In the genomic region with DNA sequence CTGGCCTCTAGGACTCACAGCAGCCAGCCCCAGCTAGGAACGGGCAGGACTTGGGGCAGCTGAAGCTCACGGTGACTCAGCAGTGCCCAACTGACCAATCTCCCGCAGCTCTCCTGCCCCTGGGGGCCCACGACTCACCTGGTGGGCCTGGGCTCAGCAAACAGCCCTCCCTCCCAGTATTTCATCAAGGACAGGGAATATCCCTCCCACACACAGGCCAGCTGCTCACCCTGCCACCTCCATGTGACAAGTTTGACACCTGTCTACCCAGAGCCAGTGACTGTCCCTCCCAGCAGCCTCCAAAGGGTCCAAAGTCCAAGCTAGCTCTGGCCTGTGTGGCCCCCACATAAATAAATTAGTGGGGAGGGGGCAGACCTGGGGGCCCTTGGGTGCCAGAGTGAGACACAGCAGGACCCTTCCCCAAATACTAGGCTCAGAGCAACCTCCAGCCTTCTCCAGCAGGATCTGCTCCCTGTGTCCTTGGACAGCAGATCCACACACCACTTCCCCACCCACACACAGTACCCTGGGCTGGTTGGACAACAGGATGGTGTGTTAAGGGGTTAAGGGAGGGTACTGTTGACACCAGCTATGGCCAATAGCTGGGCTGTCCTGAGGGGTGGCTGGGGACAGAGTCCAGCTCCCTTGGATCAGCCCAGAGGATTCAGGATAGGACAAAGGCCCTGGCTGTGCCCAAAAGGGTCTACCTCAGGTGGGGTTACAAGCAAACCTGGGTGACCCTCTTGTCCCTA, we compare ENCODE assay signal across 1 cellular context.
TF ChIP-seq lines count a peak whose summit lies in the region.

No MANE protein-coding gene starts in this region.

TF ChIP-seq in HepG2, 621 proteins besides CTCF, POLR2A, EP300 and RAD21 (continued from another document and continues in another):
- no peak for TF ChIP-seq SOX6 (IDR thresholded peaks at IDR 0.05)
- TF ChIP-seq SOX6 (CRISPR knock-in tag; IDR thresholded peaks at IDR 0.05): peak; percentile 89
- TF ChIP-seq GTF3A (CRISPR knock-in tag; conservative IDR thresholded peaks at IDR 0.05): no peak
- peak; percentile 82; the same call in 1 of the 2 replicates for TF ChIP-seq ZBTB3 (CRISPR knock-in tag; IDR thresholded peaks at IDR 0.05; ENCODE audit: borderline replicate concordance, low read depth)
- TF ChIP-seq ZNF318 (CRISPR knock-in tag; IDR thresholded peaks at IDR 0.05): peak; percentile 95
- 0 out of 2 replicates have a peak, but pooled peaks have one; percentile 79 for TF ChIP-seq EED (CRISPR knock-in tag; IDR thresholded peaks at IDR 0.05)
- TF ChIP-seq BHLHE40 (IDR thresholded peaks at IDR 0.05; ENCODE audit: low read length): peak; percentile 48; the same call in 1 of the 2 replicates
- peak; percentile 50; the same call in 1 of the 2 replicates for TF ChIP-seq MYPOP (CRISPR knock-in tag; IDR thresholded peaks at IDR 0.05)
- TF ChIP-seq, protein P1, sequence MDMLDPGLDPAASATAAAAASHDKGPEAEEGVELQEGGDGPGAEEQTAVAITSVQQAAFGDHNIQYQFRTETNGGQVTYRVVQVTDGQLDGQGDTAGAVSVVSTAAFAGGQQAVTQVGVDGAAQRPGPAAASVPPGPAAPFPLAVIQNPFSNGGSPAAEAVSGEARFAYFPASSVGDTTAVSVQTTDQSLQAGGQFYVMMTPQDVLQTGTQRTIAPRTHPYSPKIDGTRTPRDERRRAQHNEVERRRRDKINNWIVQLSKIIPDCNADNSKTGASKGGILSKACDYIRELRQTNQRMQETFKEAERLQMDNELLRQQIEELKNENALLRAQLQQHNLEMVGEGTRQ (IDR thresholded peaks at IDR 0.05; ENCODE audit: low read depth, low read length): no peak; the same call in 1 of the 2 replicates
- TF ChIP-seq, protein P1 (CRISPR knock-in tag; IDR thresholded peaks at IDR 0.05; ENCODE audit: borderline replicate concordance): peak; percentile 67; the same call in 1 of the 2 replicates
- TF ChIP-seq PBX3 (CRISPR knock-in tag; IDR thresholded peaks at IDR 0.05; ENCODE audit: borderline replicate concordance): no peak
- TF ChIP-seq THYN1 (CRISPR knock-in tag; IDR thresholded peaks at IDR 0.05; ENCODE audit: borderline replicate concordance, low read depth): no peak
- TF ChIP-seq TAF15 (IDR thresholded peaks at IDR 0.05; ENCODE audit: low read depth, low read length, poor library complexity, severe bottlenecking): no peak
- peak; percentile 85; the same call in 1 of the 2 replicates for TF ChIP-seq ZNF737 (CRISPR knock-in tag; IDR thresholded peaks at IDR 0.05; ENCODE audit: borderline replicate concordance)
- TF ChIP-seq JDP2 (CRISPR knock-in tag; IDR thresholded peaks at IDR 0.05; ENCODE audit: borderline replicate concordance): peak; percentile 57; the same call in 1 of the 2 replicates
- peak; percentile 82 for TF ChIP-seq PITX1 (CRISPR knock-in tag; IDR thresholded peaks at IDR 0.05)
- TF ChIP-seq ARID2 (CRISPR knock-in tag; IDR thresholded peaks at IDR 0.05; ENCODE audit: borderline replicate concordance): peak; percentile 69; the same call in 1 of the 2 replicates
- TF ChIP-seq ZNF781 (CRISPR knock-in tag; IDR thresholded peaks at IDR 0.05; ENCODE audit: borderline replicate concordance, not compliant biosample characterization): peak; percentile 99
- no peak for TF ChIP-seq RBAK (CRISPR knock-in tag; IDR thresholded peaks at IDR 0.05)
- TF ChIP-seq SIX4 (CRISPR knock-in tag; IDR thresholded peaks at IDR 0.05): 0 out of 2 replicates have a peak, but pooled peaks have one; percentile 5
- TF ChIP-seq MAFG (CRISPR knock-in tag; IDR thresholded peaks at IDR 0.05): peak; percentile 89
- TF ChIP-seq ZNF296 (CRISPR knock-in tag; conservative IDR thresholded peaks at IDR 0.05): peak; percentile 91
- TF ChIP-seq GPBP1L1 (CRISPR knock-in tag; IDR thresholded peaks at IDR 0.05): no peak
- peak; percentile 96 for TF ChIP-seq ZMAT3 (CRISPR knock-in tag; conservative IDR thresholded peaks at IDR 0.05)
- TF ChIP-seq TCF12 (IDR thresholded peaks at IDR 0.05): no peak
- no peak; the same call in 1 of the 2 replicates for TF ChIP-seq TCF12 (CRISPR knock-in tag; IDR thresholded peaks at IDR 0.05)
- peak; percentile 67; the same call in 1 of the 2 replicates for TF ChIP-seq ATF7-NPFF (CRISPR knock-in tag; IDR thresholded peaks at IDR 0.05; ENCODE audit: low read depth)
- TF ChIP-seq ZNF547 (CRISPR knock-in tag; IDR thresholded peaks at IDR 0.05): peak; percentile 47; the same call in 1 of the 2 replicates
- 0 out of 2 replicates have a peak, but pooled peaks have one; percentile 66 for TF ChIP-seq ZNF713 (CRISPR knock-in tag; IDR thresholded peaks at IDR 0.05)
- TF ChIP-seq ZZZ3 (CRISPR knock-in tag; IDR thresholded peaks at IDR 0.05; ENCODE audit: borderline replicate concordance): peak; percentile 46; the same call in 1 of the 2 replicates
- peak; percentile 10; the same call in 1 of the 2 replicates for TF ChIP-seq ZNF264 (CRISPR knock-in tag; IDR thresholded peaks at IDR 0.05)
- TF ChIP-seq PCBP1 (IDR thresholded peaks at IDR 0.05; ENCODE audit: borderline replicate concordance, low read depth, low read length): peak; percentile 87; the same call in 1 of the 2 replicates
- TF ChIP-seq HIVEP1 (CRISPR knock-in tag; IDR thresholded peaks at IDR 0.05): peak; percentile 98
- 0 out of 2 replicates have a peak, but pooled peaks have one; percentile 39 for TF ChIP-seq U2AF2 (IDR thresholded peaks at IDR 0.05; ENCODE audit: low read depth, low read length)
- TF ChIP-seq TBX2 (CRISPR knock-in tag; IDR thresholded peaks at IDR 0.05; ENCODE audit: borderline replicate concordance): peak; percentile 100
- peak; percentile 93; the same call in 1 of the 2 replicates for TF ChIP-seq ZNF230 (CRISPR knock-in tag; IDR thresholded peaks at IDR 0.05)
- TF ChIP-seq ZNF724P (CRISPR knock-in tag; IDR thresholded peaks at IDR 0.05; ENCODE audit: borderline replicate concordance): peak; percentile 81; the same call in 1 of the 2 replicates
- peak; percentile 74; the same call in 1 of the 2 replicates for TF ChIP-seq HINFP (CRISPR knock-in tag; IDR thresholded peaks at IDR 0.05; ENCODE audit: low read depth)
- peak; percentile 81 for TF ChIP-seq DPF2 (CRISPR knock-in tag; IDR thresholded peaks at IDR 0.05; ENCODE audit: borderline replicate concordance, low read depth)
- no peak for TF ChIP-seq MBNL3 (CRISPR knock-in tag; conservative IDR thresholded peaks at IDR 0.05)
- peak; percentile 51 for TF ChIP-seq POGZ (CRISPR knock-in tag; IDR thresholded peaks at IDR 0.05)
- no peak for TF ChIP-seq FOXA1 (IDR thresholded peaks at IDR 0.05)
- TF ChIP-seq FOXA1 (CRISPR knock-in tag; IDR thresholded peaks at IDR 0.05): peak; percentile 78
- TF ChIP-seq MTA1 (CRISPR knock-in tag; IDR thresholded peaks at IDR 0.05; ENCODE audit: borderline replicate concordance): peak; percentile 82
- peak; percentile 76; the same call in 1 of the 2 replicates for TF ChIP-seq ZBTB42 (CRISPR knock-in tag; IDR thresholded peaks at IDR 0.05)
- no peak for TF ChIP-seq ZIK1 (CRISPR knock-in tag; IDR thresholded peaks at IDR 0.05; ENCODE audit: borderline replicate concordance, low read depth)
- peak; percentile 57 for TF ChIP-seq DMAP1 (CRISPR knock-in tag; IDR thresholded peaks at IDR 0.05)
- TF ChIP-seq, protein P2, sequence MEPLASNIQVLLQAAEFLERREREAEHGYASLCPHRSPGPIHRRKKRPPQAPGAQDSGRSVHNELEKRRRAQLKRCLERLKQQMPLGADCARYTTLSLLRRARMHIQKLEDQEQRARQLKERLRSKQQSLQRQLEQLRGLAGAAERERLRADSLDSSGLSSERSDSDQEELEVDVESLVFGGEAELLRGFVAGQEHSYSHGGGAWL (CRISPR knock-in tag; IDR thresholded peaks at IDR 0.05): 0 out of 2 replicates have a peak, but pooled peaks have one; percentile 52
- peak; percentile 22 for TF ChIP-seq CEBPG (CRISPR knock-in tag; IDR thresholded peaks at IDR 0.05)
